Comparison of ENCODE assay signal across 11 cellular contexts in genomic region chr12:95836185-95836609, GRCh38. TPM values are rescaled to one million over a fixed set of nuclear protein-coding genes. Genes with fewer than 3 reads are reported as not detected.
DNase-seq lines count a peak whose midpoint lies in the region; ATAC-seq and TF ChIP-seq lines count a peak whose summit lies in the region.
"Had no signal": no experiment of that assay in that cellular context is flagged by ENCODE, and none has a peak within 500 bp of the region (broad histone marks: within the 10 kb centered on the region; RNA-seq: fewer than 3 reads in every experiment).

No MANE protein-coding gene starts in this region.

- DNase-seq in COR-L47 (lab: John Stamatoyannopoulos, UW) (peak; percentile 27), NCI-H1105 treated with DMSO at 0.1 percent for 48 hours (lab: John Stamatoyannopoulos, UW) (peak; percentile 90), RWPE2 (ENCODE audit: low spot score) (no peak), iris pigment epithelial cell (ENCODE audit: low read depth) (peak; percentile 38), HuH-7.5 (ENCODE audit: low spot score) (no peak), vagina (ENCODE audit: extremely low spot score in 2 of 2) (no peak)
- DNase-seq in stimulated activated naive B cell treated with anti-CD40 and anti-IgM and Interleukin-4, amounts not matched to agents 10 μg/mL and 1 μg/mL and 100 μg/mL, for 72 hours = no peak
- DNase-seq: activated CD4-positive, alpha-beta T cell treated with anti-CD3 and anti-CD28 coated beads, Interleukin-2, amount 50 U/mL, for 48 hours; CD4-positive, CD25-positive, alpha-beta regulatory T cell; right lobe of liver had no signal

- H3K9me3 ChIP-seq in RWPE2 (ENCODE audit: severe bottlenecking) (no peaks in the 10 kb centered on the region), vagina (no peaks in the 10 kb centered on the region)
- H3K9me3 ChIP-seq: right lobe of liver had no signal

- peaks cover 19 to 36% of the 10 kb centered on the region in 2 donors for H3K27me3 Mint-ChIP-seq in stimulated activated naive B cell treated with anti-CD40 and anti-IgM and Interleukin-4, amounts not matched to agents 10 μg/mL and 1 μg/mL and 100 μg/mL, for 72 hours

- intact Hi-C loops in vagina (cut with DNase I) = no loop called here

- H3K27ac ChIP-seq in RWPE2 (ENCODE audit: poor library complexity, severe bottlenecking) = no peak overlapping the region
- H3K27ac ChIP-seq in vagina = no peak overlapping the region
- H3K27ac ChIP-seq: right lobe of liver had no signal

- no peaks in the 10 kb centered on the region for H3K9me3 Mint-ChIP-seq in stimulated activated naive B cell treated with anti-CD40 and anti-IgM and Interleukin-4, amounts not matched to agents 10 μg/mL and 1 μg/mL and 100 μg/mL, for 72 hours

- H3K36me3 Mint-ChIP-seq in stimulated activated naive B cell treated with anti-CD40 and anti-IgM and Interleukin-4, amounts not matched to agents 10 μg/mL and 1 μg/mL and 100 μg/mL, for 72 hours = no peaks in the 10 kb centered on the region
- H3K36me3 Mint-ChIP-seq: CD4-positive, CD25-positive, alpha-beta regulatory T cell had no signal

- peaks cover 20% of the 10 kb centered on the region for H3K4me1 ChIP-seq in RWPE2 (ENCODE audit: insufficient read depth, poor library complexity, severe bottlenecking)
- H3K4me1 ChIP-seq in vagina = peaks cover 10% of the 10 kb centered on the region

- H3K27me3 ChIP-seq in RWPE2 (ENCODE audit: insufficient read depth, poor library complexity, severe bottlenecking) (peaks cover 12% of the 10 kb centered on the region), vagina (no peaks in the 10 kb centered on the region)
- H3K27me3 ChIP-seq: right lobe of liver had no signal

- H3K4me3 Mint-ChIP-seq in stimulated activated naive B cell treated with anti-CD40 and anti-IgM and Interleukin-4, amounts not matched to agents 10 μg/mL and 1 μg/mL and 100 μg/mL, for 72 hours = no peak overlapping the region
- H3K4me3 Mint-ChIP-seq: CD4-positive, CD25-positive, alpha-beta regulatory T cell had no signal

- ATAC-seq in RWPE2 (ENCODE audit: low read depth) (peak; percentile 96), GM21528 (IDR thresholded peaks at IDR 0.05; ENCODE audit: low FRiP score, unreplicated experiment) (no peak)
- no peak for ATAC-seq in stimulated activated naive B cell treated with anti-CD40 and anti-IgM and Interleukin-4, amounts not matched to agents 10 μg/mL and 1 μg/mL and 100 μg/mL, for 72 hours (replicated peaks)

- H3K4me3 ChIP-seq in RWPE2 (ENCODE audit: severe bottlenecking) = no peak overlapping the region
- H3K4me3 ChIP-seq in vagina = no peak overlapping the region
- H3K4me3 ChIP-seq: right lobe of liver had no signal

- TF ChIP-seq CTCF in RWPE2 (IDR thresholded peaks at IDR 0.05; ENCODE audit: poor library complexity, severe bottlenecking) (no peak), vagina (IDR thresholded peaks at IDR 0.05) (no peak)

- H3K36me3 ChIP-seq in RWPE2 (ENCODE audit: low read depth) (no peaks in the 10 kb centered on the region), vagina (no peaks in the 10 kb centered on the region)
- H3K36me3 ChIP-seq: right lobe of liver had no signal

- TF ChIP-seq POLR2A in vagina (IDR thresholded peaks at IDR 0.05) = no peak

- H3K4me1 Mint-ChIP-seq in stimulated activated naive B cell treated with anti-CD40 and anti-IgM and Interleukin-4, amounts not matched to agents 10 μg/mL and 1 μg/mL and 100 μg/mL, for 72 hours = peaks cover 0 to 1% of the 10 kb centered on the region in 2 donors

- no peak overlapping the region for H3K27ac Mint-ChIP-seq in stimulated activated naive B cell treated with anti-CD40 and anti-IgM and Interleukin-4, amounts not matched to agents 10 μg/mL and 1 μg/mL and 100 μg/mL, for 72 hours
- H3K27ac Mint-ChIP-seq: CD4-positive, CD25-positive, alpha-beta regulatory T cell had no signal

RNA-seq across cellular contexts. Expression of gene SNRPF, which starts 22.6 kb away (rescaled TPM):
- total RNA-seq in vagina = 4.9 TPM

RNA-seq across cellular contexts. Expression of gene NTN4, which starts 45.6 kb away (rescaled TPM):
- 21.9 TPM for total RNA-seq in vagina
- total RNA-seq: CD4-positive, CD25-positive, alpha-beta regulatory T cell had no signal

Comparison
In these comparisons a context has a peak if more than half of its experiments do, and no peak if none do; other contexts are left out.
1. DNase-seq: peak in COR-L47 (single experiment), NCI-H1105 treated with DMSO at 0.1 percent for 48 hours (single experiment) and iris pigment epithelial cell (single experiment); none in RWPE2 (single experiment), HuH-7.5 (single experiment), vagina (0 of 2) and stimulated activated naive B cell treated with anti-CD40 and anti-IgM and Interleukin-4, amounts not matched to agents 10 μg/mL and 1 μg/mL and 100 μg/mL, for 72 hours (single experiment).